11 cellular contexts compared by ENCODE assay signal in the genomic region with DNA sequence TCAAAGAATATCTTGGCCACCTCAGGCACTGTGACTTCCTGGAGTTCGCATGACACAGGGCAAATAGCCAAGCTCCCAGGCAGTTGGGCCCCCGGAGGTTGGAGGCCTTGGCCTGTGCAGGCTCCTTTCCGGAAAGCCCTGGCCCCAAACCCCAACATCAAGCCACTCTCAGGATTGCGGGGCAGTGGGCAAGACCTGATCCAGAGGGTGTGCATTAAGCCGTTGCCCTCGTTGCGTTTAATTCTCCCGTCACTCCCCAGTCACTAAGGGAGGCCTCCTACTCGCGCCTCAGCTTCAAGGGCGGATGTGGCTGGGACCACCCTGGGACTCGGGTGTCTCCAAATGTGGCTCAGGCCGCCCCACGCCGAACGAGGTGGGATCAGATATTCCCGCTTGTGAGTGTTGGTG.
DNase-seq lines count a peak whose midpoint lies in the region; ATAC-seq and TF ChIP-seq lines count a peak whose summit lies in the region.
"Had no signal": no experiment of that assay in that cellular context is flagged by ENCODE, and none has a peak within 500 bp of the region (broad histone marks: within the 10 kb centered on the region; RNA-seq: fewer than 3 reads in every experiment).

No MANE protein-coding gene starts in this region.

- no peaks in the 10 kb centered on the region for H3K79me2 ChIP-seq in smooth muscle cell (ENCODE audit: low read depth)

- ATAC-seq in left lobe of liver (peak; percentile 19), GM21619 (IDR thresholded peaks at IDR 0.05; ENCODE audit: unreplicated experiment) (no peak)

- H2AFZ ChIP-seq in smooth muscle cell (ENCODE audit: low read depth), result no peak overlapping the region

- peaks cover 7% of the 10 kb centered on the region for H3F3A ChIP-seq in smooth muscle cell (ENCODE audit: low read depth)

- H3K4me3 ChIP-seq in H7 (ENCODE audit: insufficient read depth, low read depth, low read length) (peak overlapping the region; percentile 28; the same call in 1 of the 2 replicates), adipocyte (ENCODE audit: low read length) (peak overlapping the region; percentile 74), smooth muscle cell (no peak overlapping the region)

- no peak for TF ChIP-seq CTCF in smooth muscle cell (IDR thresholded peaks at IDR 0.05; ENCODE audit: borderline replicate concordance, insufficient read depth, poor library complexity, severe bottlenecking)

- peak overlapping the region; percentile 92 for H3K4me2 ChIP-seq in smooth muscle cell

- H3K27me3 ChIP-seq in H7 (ENCODE audit: control insufficient read depth, insufficient read depth, low read length) (peaks cover 83% of the 10 kb centered on the region), adipocyte (replicated peaks; ENCODE audit: control insufficient read depth, insufficient read depth, low read length) (peaks cover 38% of the 10 kb centered on the region), smooth muscle cell (ENCODE audit: low read depth) (peaks cover 52% of the 10 kb centered on the region)

- DNase-seq in H7 (peak; percentile 61), adipocyte (ENCODE audit: low read depth) (no peak), left lobe of liver (ENCODE audit: low spot score) (no peak), smooth muscle cell (lab: John Stamatoyannopoulos, UW; ENCODE audit: unreplicated experiment) (no peak), HuH-7.5 (ENCODE audit: low spot score) (no peak), head of caudate nucleus (no peak), NCI-H1048 (lab: John Stamatoyannopoulos, UW) (no peak)
- DNase-seq: cortex of kidney, NCI-H526 had no signal

- no peak overlapping the region for H3K27ac ChIP-seq in smooth muscle cell (ENCODE audit: low read depth)
- H3K27ac ChIP-seq: pancreas had no signal

- WGBS in smooth muscle cell (ENCODE audit: low lambda C conversion rate), result 24% methylated on average over 17 of the region's 17 CpGs

- H3K36me3 ChIP-seq in H7 (replicated peaks; ENCODE audit: control insufficient read depth, insufficient read depth, low read length) (no peaks in the 10 kb centered on the region), adipocyte (ENCODE audit: control insufficient read depth, insufficient read depth, low read length, severe bottlenecking) (no peaks in the 10 kb centered on the region), smooth muscle cell (ENCODE audit: low read depth) (no peaks in the 10 kb centered on the region)
- H3K36me3 ChIP-seq: pancreas had no signal

- H3K9ac ChIP-seq in adipocyte (ENCODE audit: low read length) (no peak overlapping the region), smooth muscle cell (ENCODE audit: low read depth) (no peak overlapping the region)

- intact Hi-C loops in head of caudate nucleus (cut with DNase I), result no loop called here

- peaks cover 3% of the 10 kb centered on the region for H3K9me3 ChIP-seq in adipocyte (ENCODE audit: control insufficient read depth, low read length)
- no peaks in the 10 kb centered on the region for H3K9me3 ChIP-seq in smooth muscle cell (replicated peaks; ENCODE audit: low read depth)
- H3K9me3 ChIP-seq: pancreas had no signal

- no peaks in the 10 kb centered on the region for H4K20me1 ChIP-seq in smooth muscle cell (ENCODE audit: low read depth)

- H3K4me1 ChIP-seq in adipocyte (ENCODE audit: control insufficient read depth, insufficient read depth, low read length) (peaks cover 4% of the 10 kb centered on the region), smooth muscle cell (ENCODE audit: low read depth) (peaks cover 39% of the 10 kb centered on the region)
